Comparison of ENCODE assay signal across 1 cellular context in the genomic region with DNA sequence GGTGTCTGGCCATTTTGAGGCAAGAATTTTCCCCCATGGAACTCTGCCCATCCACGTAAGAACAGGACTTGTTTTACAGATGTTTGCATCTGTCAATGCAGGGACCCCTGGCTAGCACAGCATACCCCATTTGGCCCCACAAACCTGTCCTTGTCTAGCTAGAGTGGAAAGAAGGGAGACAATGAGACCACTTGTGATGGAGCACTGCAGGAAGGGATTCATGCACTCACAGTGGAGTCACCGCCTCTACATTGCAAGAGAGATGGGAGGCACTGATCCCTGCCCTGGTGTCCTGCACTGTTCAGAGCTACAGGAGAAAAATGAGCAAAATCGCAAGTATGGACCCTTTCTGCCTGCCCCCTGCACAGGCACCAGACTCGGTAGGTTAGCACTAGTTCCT.
TF ChIP-seq lines count a peak whose summit lies in the region.

No MANE protein-coding gene starts in this region.

TF ChIP-seq in A549, 52 proteins besides CTCF, POLR2A, EP300 and RAD21 (continued from another document):
- TF ChIP-seq NR3C1 (IDR thresholded peaks at IDR 0.05) (no peak), FOSL2 (IDR thresholded peaks at IDR 0.05) (no peak), FOSL2 (CRISPR knock-in tag; IDR thresholded peaks at IDR 0.05) (no peak), REST (IDR thresholded peaks at IDR 0.05) (no peak), POLR2AphosphoS2 (conservative IDR thresholded peaks at IDR 0.05; ENCODE audit: low read length) (no peak), ZSCAN20 (CRISPR knock-in tag; IDR thresholded peaks at IDR 0.05) (no peak), TP53 (CRISPR knock-in tag; IDR thresholded peaks at IDR 0.05) (no peak), RCOR1 (IDR thresholded peaks at IDR 0.05; ENCODE audit: low read depth, low read length) (no peak), ZFP36 (IDR thresholded peaks at IDR 0.05; ENCODE audit: borderline replicate concordance, partially characterized antibody) (no peak), TFCP2L1 (CRISPR knock-in tag; IDR thresholded peaks at IDR 0.05) (no peak), HDAC2 (IDR thresholded peaks at IDR 0.05) (no peak), HOXA7 (CRISPR knock-in tag; IDR thresholded peaks at IDR 0.05) (no peak), RNF2 (IDR thresholded peaks at IDR 0.05; ENCODE audit: borderline replicate concordance, low read depth) (no peak), E2F6 (IDR thresholded peaks at IDR 0.05; ENCODE audit: borderline replicate concordance, low read depth) (no peak)
- TF ChIP-seq, protein P1, sequence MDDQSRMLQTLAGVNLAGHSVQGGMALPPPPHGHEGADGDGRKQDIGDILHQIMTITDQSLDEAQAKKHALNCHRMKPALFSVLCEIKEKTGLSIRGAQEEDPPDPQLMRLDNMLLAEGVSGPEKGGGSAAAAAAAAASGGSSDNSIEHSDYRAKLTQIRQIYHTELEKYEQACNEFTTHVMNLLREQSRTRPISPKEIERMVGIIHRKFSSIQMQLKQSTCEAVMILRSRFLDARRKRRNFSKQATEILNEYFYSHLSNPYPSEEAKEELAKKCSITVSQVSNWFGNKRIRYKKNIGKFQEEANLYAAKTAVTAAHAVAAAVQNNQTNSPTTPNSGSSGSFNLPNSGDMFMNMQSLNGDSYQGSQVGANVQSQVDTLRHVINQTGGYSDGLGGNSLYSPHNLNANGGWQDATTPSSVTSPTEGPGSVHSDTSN (IDR thresholded peaks at IDR 0.05), result no peak
TF ChIP-seq in A549: peak in this region for 0.
